Comparison of ENCODE assay signal across 1 cellular context in the genomic region with DNA sequence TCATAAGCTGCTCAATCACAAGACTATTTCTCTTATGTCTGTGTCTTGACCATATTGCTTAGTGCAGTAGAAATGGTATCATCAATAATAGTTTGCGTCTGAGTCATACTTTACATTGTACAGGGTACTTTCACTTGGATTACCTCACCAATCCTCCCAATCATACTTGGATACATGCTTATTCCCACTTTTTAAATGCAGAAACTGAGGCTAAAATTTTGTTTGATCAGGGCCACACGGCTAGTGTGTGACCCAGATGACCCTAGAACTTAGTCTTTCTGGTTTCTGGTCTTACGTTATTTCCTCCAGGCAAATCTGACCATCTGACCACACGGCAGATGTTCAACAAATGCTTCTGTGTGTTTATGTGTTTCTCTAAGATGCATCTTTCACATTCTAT.
TF ChIP-seq lines count a peak whose summit lies in the region.

No MANE protein-coding gene starts in this region.

TF ChIP-seq in HepG2, 621 proteins besides CTCF, POLR2A, EP300 and RAD21:
- TF ChIP-seq ZNF629 (CRISPR knock-in tag; conservative IDR thresholded peaks at IDR 0.05) (no peak), FOSL2 (CRISPR knock-in tag; IDR thresholded peaks at IDR 0.05) (peak; percentile 13; the same call in 1 of the 2 replicates)
TF ChIP-seq in HepG2: peak in this region for 1.
